17 cellular contexts compared by ENCODE assay signal in genomic region chr6:13026557-13026956, GRCh38.
DNase-seq lines count a peak whose midpoint lies in the region; ATAC-seq, FAIRE-seq and TF ChIP-seq lines count a peak whose summit lies in the region.
"Had no signal": no experiment of that assay in that cellular context is flagged by ENCODE, and none has a peak within 500 bp of the region (broad histone marks: within the 10 kb centered on the region; RNA-seq: fewer than 3 reads in every experiment).

No MANE protein-coding gene starts in this region.

- H2AFZ ChIP-seq in H1 (ENCODE audit: low read length) = no peak overlapping the region

- H2BK20ac ChIP-seq in H1 (ENCODE audit: low read length) = no peak overlapping the region

- TF ChIP-seq EP300 in H1 (IDR thresholded peaks at IDR 0.05; ENCODE audit: borderline replicate concordance in 1 of 2, low read depth in 2 of 2, low read length in 2 of 2) = no peak

- H2AK5ac ChIP-seq in H1 (ENCODE audit: low read depth, low read length) = no peak overlapping the region; the same call in 1 of the 2 replicates

- TF ChIP-seq POLR2A in H1 (IDR thresholded peaks at IDR 0.05; ENCODE audit: control extremely low read depth in 1 of 2, low read depth in 2 of 2, low read length in 2 of 2) = no peak

- no peak overlapping the region for H3K4me3 Mint-ChIP-seq in Calu3 (ENCODE audit: low read depth, unreplicated experiment)
- H3K4me3 Mint-ChIP-seq: activated CD4-positive, alpha-beta T cell treated with anti-CD3 and anti-CD28 coated beads, Interleukin-2, amount 10 ng/mL, durations not matched to agents 7 days and 5 days had no signal

- no peak overlapping the region for H4K91ac ChIP-seq in H1 (replicated peaks; ENCODE audit: insufficient read length, low read length)

- H3K36me3 ChIP-seq in HEK293 (ENCODE audit: control insufficient read depth in 2 of 2, insufficient read depth in 1 of 2, low read length in 2 of 2) = no peaks in the 10 kb centered on the region
- no peaks in the 10 kb centered on the region for H3K36me3 ChIP-seq in H1 (ENCODE audit: control insufficient read depth in 2 of 4, insufficient read depth in 4 of 4, low read length in 3 of 4)
- H3K36me3 ChIP-seq in pancreas = no peaks in the 10 kb centered on the region
- H3K36me3 ChIP-seq: gastroesophageal sphincter, HAP-1, ovary had no signal

- H4K8ac ChIP-seq in H1 (ENCODE audit: extremely low read depth, insufficient read depth, low read length) = no peak overlapping the region

- H3K4ac ChIP-seq in H1 (replicated peaks; ENCODE audit: insufficient read length, low read depth, low read length) = no peak overlapping the region

- H2BK15ac ChIP-seq in H1 (ENCODE audit: low read length) = no peak overlapping the region

- peak in 1 of 2 experiments; percentile 32; a peak in 2 of 4 replicates for TF ChIP-seq RAD21 in H1 (IDR thresholded peaks at IDR 0.05 in 1 of 2, conservative IDR thresholded peaks at IDR 0.05 in 1 of 2; ENCODE audit: low read depth in 2 of 2, low read length in 2 of 2)

- no peak overlapping the region for H3K56ac ChIP-seq in H1 (replicated peaks; ENCODE audit: insufficient read length, low read depth, low read length)

- H3K14ac ChIP-seq in H1 (ENCODE audit: insufficient read length) = no peak overlapping the region

- no peak for TF ChIP-seq CTCF in HEK293 (tag by site-specific recombination; IDR thresholded peaks at IDR 0.05)
- TF ChIP-seq CTCF in H1 (IDR thresholded peaks at IDR 0.05; ENCODE audit: control extremely low read depth in 1 of 3, insufficient read depth in 1 of 3, low read depth in 1 of 3, low read length in 3 of 3) = peak in 2 of 3 experiments; percentile 12 to 16; a peak in 1 of 4 replicates
- no peak for TF ChIP-seq CTCF in pancreas (IDR thresholded peaks at IDR 0.05)
- TF ChIP-seq CTCF in Calu3 (IDR thresholded peaks at IDR 0.05; ENCODE audit: unreplicated experiment) = no peak

- CTCF ChIA-PET in HEK293 (lab: Yijun Ruan, JAX) = interaction anchor here (0.7 kb wide), 1 partner anchor 27 kb away, joined by 4 read pairs; no protein-coding TSS in a partner anchor
- CTCF ChIA-PET in H1 (lab: Charles Lee; ENCODE audit: partially characterized antibody) = interaction anchor here (0.7 to 1.2 kb wide), 4 partner anchors 9 to 114 kb away, joined by 3 to 5 read pairs (median 3); no protein-coding TSS in a partner anchor
- CTCF ChIA-PET in Calu3 (lab: Charles Lee) = interaction anchor here (0.6 kb wide), 1 partner anchor 171 kb away, joined by 3 read pairs; no protein-coding TSS in a partner anchor

- no peaks in the 10 kb centered on the region for H3K36me3 Mint-ChIP-seq in Calu3 (ENCODE audit: insufficient read depth, unreplicated experiment)
- H3K36me3 Mint-ChIP-seq: brain had no signal

- H3K27me3 ChIP-seq in H1 (replicated peaks in 1 of 4; ENCODE audit: control insufficient read depth in 3 of 4, extremely low read depth in 1 of 4, insufficient read depth in 3 of 4, low read length in 3 of 4) = no peaks in the 10 kb centered on the region
- H3K27me3 ChIP-seq in pancreas = no peaks in the 10 kb centered on the region
- H3K27me3 ChIP-seq: gastroesophageal sphincter, ovary had no signal

- no peak overlapping the region for H3K23ac ChIP-seq in H1 (ENCODE audit: insufficient read length)

- POLR2A ChIA-PET in HEK293 (lab: Yijun Ruan, JAX) = no interaction called here
- POLR2A ChIA-PET in H1 (lab: Charles Lee; ENCODE audit: partially characterized antibody) = no interaction called here

- H4K5ac ChIP-seq in H1 (ENCODE audit: insufficient read length, low read depth, low read length) = no peak overlapping the region

- H3K27ac Mint-ChIP-seq in Calu3 (ENCODE audit: unreplicated experiment) = no peak overlapping the region
- H3K27ac Mint-ChIP-seq: activated CD4-positive, alpha-beta T cell treated with anti-CD3 and anti-CD28 coated beads, Interleukin-2, amount 10 ng/mL, durations not matched to agents 7 days and 5 days had no signal

- intact Hi-C loops in pancreas (cut with DNase I) (no loop called here), Calu3 (cut with micrococcal nuclease; ENCODE audit: unreplicated experiment) (no loop called here)

- no peak overlapping the region for H3K4me3 ChIP-seq in HEK293 (ENCODE audit: low read depth, low read length)
- no peak overlapping the region for H3K4me3 ChIP-seq in H1 (ENCODE audit: extremely low read depth in 1 of 4, insufficient read depth in 2 of 4, low read depth in 3 of 4, low read length in 4 of 4)
- H3K4me3 ChIP-seq in pancreas = no peak overlapping the region
- H3K4me3 ChIP-seq: gastroesophageal sphincter, HAP-1, ovary had no signal

- no peaks in the 10 kb centered on the region for H3K9me3 Mint-ChIP-seq in Calu3 (ENCODE audit: low read depth, unreplicated experiment)
- H3K9me3 Mint-ChIP-seq: activated CD4-positive, alpha-beta T cell treated with anti-CD3 and anti-CD28 coated beads, Interleukin-2, amount 10 ng/mL, durations not matched to agents 7 days and 5 days; brain had no signal

- H3K23me2 ChIP-seq in H1 (ENCODE audit: low read depth, low read length) = no peaks in the 10 kb centered on the region

- DNase-seq in NCI-H69 (lab: John Stamatoyannopoulos, UW) = peak; percentile 62
- DNase-seq in H1 (ENCODE audit: low read depth in 1 of 2, low spot score in 2 of 2) = no peak
- DNase-seq in pancreas = peak in 2 of 6 donors; percentile 23 to 29
- DNase-seq in NCI-H2196 (lab: John Stamatoyannopoulos, UW; ENCODE audit: unreplicated experiment) = no peak
- DNase-seq in NCI-H345 (lab: John Stamatoyannopoulos, UW) = no peak
- no peak for DNase-seq in Calu3
- DNase-seq: activated CD4-positive, alpha-beta T cell treated with anti-CD3 and anti-CD28 coated beads, Interleukin-2, amount 10 ng/mL, durations not matched to agents 7 days and 5 days; activated CD8-positive, alpha-beta memory T cell treated with anti-CD3 and anti-CD28 coated beads, Interleukin-2, amount 50 U/mL, for 48 hours; activated naive CD4-positive, alpha-beta T cell treated with Interleukin-2 at 50 U/mL for 16 hours; NCI-H2029 treated with DMSO at 0.1 percent for 48 hours; NK-92 treated with Interleukin-12 subunit alpha and Interleukin-12 subunit beta, amount 100 ng/mL, for 24 hours; ovary; SW 1271 had no signal

- H3K4me1 ChIP-seq in HEK293 (ENCODE audit: control insufficient read depth, insufficient read depth, low read length) (peaks cover 11% of the 10 kb centered on the region), H1 (replicated peaks in 1 of 4; ENCODE audit: control insufficient read depth in 3 of 4, insufficient read depth in 4 of 4, low read length in 3 of 4) (peaks cover 0 to 3% (median 0%) of the 10 kb centered on the region in 4 experiments; a peak in 1 of 7 replicates), pancreas (peaks cover 0 to 5% (median 0%) of the 10 kb centered on the region in 3 donors)
- H3K4me1 ChIP-seq: HAP-1 had no signal

- no peaks in the 10 kb centered on the region for H3K79me2 ChIP-seq in H1 (ENCODE audit: control insufficient read depth in 1 of 2, insufficient read depth in 2 of 2, low read length in 2 of 2)

- no peak overlapping the region for H2BK5ac ChIP-seq in H1 (ENCODE audit: low read depth, low read length)

- H3K9ac ChIP-seq in H1 (replicated peaks in 1 of 4; ENCODE audit: extremely low read depth in 1 of 4, low read depth in 3 of 4, low read length in 3 of 4) = no peak overlapping the region

- 0 out of 2 replicates have a peak, but pooled peaks cover 2% of the 10 kb centered on the region for H3K79me1 ChIP-seq in H1 (ENCODE audit: low read depth, low read length)

- H3K27ac ChIP-seq in HEK293 (ENCODE audit: extremely low read depth, low read depth, low read length) (no peak overlapping the region), H1 (ENCODE audit: low read depth, low read length) (no peak overlapping the region), pancreas (no peak overlapping the region)
- H3K27ac ChIP-seq: gastroesophageal sphincter, ovary had no signal

- 60% methylated on average over 5 of the region's 5 CpGs; no CpG with 5 or more reads in 1 of the 2 experiments for WGBS in H1 (ENCODE audit: extremely low coverage in 1 of 2, insufficient coverage in 1 of 2, insufficient read length in 1 of 2, insufficient replicate concordance in 2 of 2, low coverage in 1 of 2, low lambda C conversion rate in 2 of 2, missing lambda C conversion rate in 1 of 2), 2 experiments
- WGBS in pancreas, 2 donors = 33 to 48% methylated on average over 5 of the region's 5 CpGs

- no peak overlapping the region for H2BK120ac ChIP-seq in H1 (replicated peaks; ENCODE audit: low read depth, low read length)

- no peak overlapping the region for H2BK12ac ChIP-seq in H1 (ENCODE audit: low read depth, low read length)

- H3K27me3 Mint-ChIP-seq in Calu3 (ENCODE audit: unreplicated experiment) = peaks cover 62% of the 10 kb centered on the region

- no peaks in the 10 kb centered on the region for H4K20me1 ChIP-seq in H1 (replicated peaks in 1 of 2; ENCODE audit: control insufficient read depth in 1 of 2, insufficient read depth in 2 of 2, low read length in 2 of 2)

- H3K18ac ChIP-seq in H1 (ENCODE audit: extremely low read depth, low read length) = no peak overlapping the region

- H3K4me2 ChIP-seq in H1 (ENCODE audit: insufficient read depth in 1 of 2, low read depth in 2 of 2, low read length in 2 of 2) = no peak overlapping the region

- no peaks in the 10 kb centered on the region for H3K4me1 Mint-ChIP-seq in Calu3 (ENCODE audit: low read depth, unreplicated experiment)
- H3K4me1 Mint-ChIP-seq: activated CD4-positive, alpha-beta T cell treated with anti-CD3 and anti-CD28 coated beads, Interleukin-2, amount 10 ng/mL, durations not matched to agents 7 days and 5 days had no signal

- H3K9me3 ChIP-seq in HEK293 (ENCODE audit: control insufficient read depth, insufficient read depth, low read depth, low read length) (no peaks in the 10 kb centered on the region), H1 (ENCODE audit: insufficient read depth in 2 of 2, low read depth in 1 of 2, low read length in 1 of 2) (no peaks in the 10 kb centered on the region), pancreas (no peaks in the 10 kb centered on the region)
- H3K9me3 ChIP-seq: gastroesophageal sphincter, HAP-1, ovary had no signal

- no peak for FAIRE-seq in H1 (lab: Jason Lieb, UNC)
- no peak for FAIRE-seq in pancreas (lab: Jason Lieb, UNC)

- BruUV-seq in Calu3 (replicated peaks; lab: Mats Ljungman, UMichigan) = no TSS peak

- peak; percentile 73 to 89 (median 88) for ATAC-seq in pancreas
- ATAC-seq: gastroesophageal sphincter had no signal

TF ChIP-seq in HEK293, 187 proteins besides CTCF, POLR2A, EP300 and RAD21 (continues in another document):
- peak; percentile 63 for TF ChIP-seq ZFHX2 (tag by site-specific recombination; conservative IDR thresholded peaks at IDR 0.05)

TF ChIP-seq in H1, 55 proteins besides CTCF, POLR2A, EP300 and RAD21 (continues in another document):
- TF ChIP-seq SP2 (IDR thresholded peaks at IDR 0.05; ENCODE audit: low read length) (no peak), TBP (IDR thresholded peaks at IDR 0.05; ENCODE audit: low read depth, low read length) (no peak), SIRT6 (IDR thresholded peaks at IDR 0.05; ENCODE audit: low read length) (no peak), BACH1 (IDR thresholded peaks at IDR 0.05; ENCODE audit: low read length) (no peak), POU5F1 (IDR thresholded peaks at IDR 0.05; ENCODE audit: low read depth, low read length) (no peak), CEBPB (IDR thresholded peaks at IDR 0.05; ENCODE audit: low read depth, low read length) (no peak), RBBP5 (IDR thresholded peaks at IDR 0.05; ENCODE audit: borderline replicate concordance, low read depth, low read length) (no peak), JUN (IDR thresholded peaks at IDR 0.05; ENCODE audit: low read depth, low read length) (no peak)

Comparison
In these comparisons a context has a peak if more than half of its experiments do, and no peak if none do; other contexts are left out.
1. CTCF ChIP-seq: peak in H1 (2 of 3); none in HEK293 (single experiment), pancreas (0 of 4) and Calu3 (single experiment).
2. Of the 6 proteins assayed by ChIP-seq in both HEK293 and H1: peak only in HEK293: none; only in H1: CTCF; in both: none; in neither: 5.